ENCODE assay signal across 2 cellular contexts in the genomic region with DNA sequence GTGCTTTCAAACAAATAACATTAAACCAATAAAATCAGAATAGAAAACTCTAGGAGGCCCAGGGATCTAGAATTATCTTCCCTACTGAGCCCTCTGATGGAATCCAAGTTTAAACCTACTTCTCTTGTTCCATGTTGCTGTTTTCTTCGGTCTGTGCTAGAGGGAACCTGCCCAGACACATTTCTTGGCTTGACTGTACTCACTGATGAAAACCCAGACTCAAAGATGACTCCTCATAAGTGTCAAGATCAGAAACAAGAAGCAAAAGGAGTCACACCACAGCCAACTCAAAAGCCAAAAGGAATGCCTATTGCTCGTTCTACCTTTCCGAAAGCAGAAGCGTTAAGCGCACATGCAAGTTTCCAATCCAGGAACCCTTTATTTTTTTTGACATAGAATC.
TF ChIP-seq lines count a peak whose summit lies in the region.

No MANE protein-coding gene starts in this region.

TF ChIP-seq in A549, 52 proteins besides CTCF, POLR2A, EP300 and RAD21 (continued from another document):
- TF ChIP-seq, protein P1, sequence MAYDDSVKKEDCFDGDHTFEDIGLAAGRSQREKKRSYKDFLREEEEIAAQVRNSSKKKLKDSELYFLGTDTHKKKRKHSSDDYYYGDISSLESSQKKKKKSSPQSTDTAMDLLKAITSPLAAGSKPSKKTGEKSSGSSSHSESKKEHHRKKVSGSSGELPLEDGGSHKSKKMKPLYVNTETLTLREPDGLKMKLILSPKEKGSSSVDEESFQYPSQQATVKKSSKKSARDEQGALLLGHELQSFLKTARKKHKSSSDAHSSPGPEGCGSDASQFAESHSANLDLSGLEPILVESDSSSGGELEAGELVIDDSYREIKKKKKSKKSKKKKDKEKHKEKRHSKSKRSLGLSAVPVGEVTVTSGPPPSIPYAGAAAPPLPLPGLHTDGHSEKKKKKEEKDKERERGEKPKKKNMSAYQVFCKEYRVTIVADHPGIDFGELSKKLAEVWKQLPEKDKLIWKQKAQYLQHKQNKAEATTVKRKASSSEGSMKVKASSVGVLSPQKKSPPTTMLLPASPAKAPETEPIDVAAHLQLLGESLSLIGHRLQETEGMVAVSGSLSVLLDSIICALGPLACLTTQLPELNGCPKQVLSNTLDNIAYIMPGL (CRISPR knock-in tag; IDR thresholded peaks at IDR 0.05; ENCODE audit: borderline replicate concordance), result no peak
- TF ChIP-seq MAZ (IDR thresholded peaks at IDR 0.05; ENCODE audit: borderline replicate concordance, low read depth, low read length) (no peak), JUNB (IDR thresholded peaks at IDR 0.05) (no peak), ESRRA (IDR thresholded peaks at IDR 0.05; ENCODE audit: borderline replicate concordance, low read length) (no peak), HDAC2 (IDR thresholded peaks at IDR 0.05) (no peak)
TF ChIP-seq in A549: peak in this region for 0.

TF ChIP-seq in endothelial cell of umbilical vein, 7 proteins besides CTCF, POLR2A, EP300 and RAD21 (continued from another document):
- TF ChIP-seq, protein P2, sequence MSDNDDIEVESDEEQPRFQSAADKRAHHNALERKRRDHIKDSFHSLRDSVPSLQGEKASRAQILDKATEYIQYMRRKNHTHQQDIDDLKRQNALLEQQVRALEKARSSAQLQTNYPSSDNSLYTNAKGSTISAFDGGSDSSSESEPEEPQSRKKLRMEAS (IDR thresholded peaks at IDR 0.05; ENCODE audit: insufficient read depth, insufficient read length), result no peak
TF ChIP-seq in endothelial cell of umbilical vein: peak in this region for 0.
